29 cellular contexts compared by ENCODE assay signal in genomic region chr10:125955766-125956165, GRCh38. TPM values are rescaled to one million over a fixed set of nuclear protein-coding genes. Genes with fewer than 3 reads are reported as not detected.
"Had no signal": no experiment of that assay in that cellular context is flagged by ENCODE, and none has a peak within 500 bp of the region (broad histone marks: within the 10 kb centered on the region; RNA-seq: fewer than 3 reads in every experiment).

No MANE protein-coding gene starts in this region.

- H3K27me3 Mint-ChIP-seq: stimulated activated naive CD8-positive, alpha-beta T cell treated with anti-CD3 and anti-CD28 coated beads, Interleukin-15, amount 100 ng/mL, for 72 hours had no signal

- H3K27ac ChIP-seq: neutrophil, pancreas, prostate gland, right lobe of liver, sigmoid colon, thoracic aorta, thyroid gland, tibial nerve, upper lobe of left lung, vagina had no signal

- FAIRE-seq: pancreas, small intestine, urothelium cell line had no signal

- H3K36me3 ChIP-seq: neutrophil, pancreas, prostate gland, right lobe of liver, sigmoid colon, thoracic aorta, thyroid gland, tibial nerve, upper lobe of left lung, vagina had no signal

- DNase-seq: naive thymus-derived CD8-positive, alpha-beta T cell; nephron progenitor cell; nucleus accumbens; pancreas; right cardiac atrium; right lobe of liver; sigmoid colon; small intestine; stimulated activated CD4-positive, alpha-beta T cell treated with anti-CD3 and anti-CD28 coated beads, Interleukin-15, amount 100 ng/mL, for 24 hours; stimulated activated CD4-positive, alpha-beta T cell treated with anti-CD3 and anti-CD28 coated beads, Interleukin-2, amount 100 ng/mL, for 24 hours; stimulated activated CD4-positive, alpha-beta T cell treated with anti-CD3 and anti-CD28 coated beads, Interleukin-2, amount 100 ng/mL, for 48 hours; stimulated activated CD4-positive, alpha-beta T cell treated with anti-CD3 and anti-CD28 coated beads, Interleukin-4, amount 100 ng/mL, for 24 hours; stimulated activated naive CD4-positive, alpha-beta T cell; stimulated activated naive CD8-positive, alpha-beta T cell treated with anti-CD3 and anti-CD28 coated beads, Interleukin-15, amount 100 ng/mL, for 72 hours; stimulated activated naive CD8-positive, alpha-beta T cell treated with anti-CD3 and anti-CD28 coated beads, Interleukin-15, Interleukin-2, amounts not matched to agents 100 U/mL and 50 U/mL, for 24 hours; substantia nigra; thyroid gland; trophoblast cell; upper lobe of left lung had no signal

- H3K36me3 Mint-ChIP-seq: natural killer cell treated with Interleukin-12 subunit alpha and Interleukin-12 subunit beta and Interleukin-15 and Interleukin-18, amount 100 ng/mL, for 72 hours; stimulated activated effector memory CD8-positive, alpha-beta T cell treated with anti-CD3 and anti-CD28 coated beads, Interleukin-12 subunit alpha, Interleukin-12 subunit beta, amount 100 ng/mL, for 72 hours had no signal

- H3K4me1 ChIP-seq: pancreas, prostate gland, right lobe of liver, sigmoid colon, thyroid gland, tibial nerve, upper lobe of left lung, vagina had no signal

- ATAC-seq: naive thymus-derived CD8-positive, alpha-beta T cell; natural killer cell treated with Interleukin-12 subunit alpha and Interleukin-12 subunit beta and Interleukin-15 and Interleukin-18, amount 100 ng/mL, for 72 hours; pancreas; right cardiac atrium; right lobe of liver; stimulated activated effector memory CD8-positive, alpha-beta T cell treated with anti-CD3 and anti-CD28 coated beads, Interleukin-12 subunit alpha, Interleukin-12 subunit beta, amount 100 ng/mL, for 72 hours; stimulated activated naive CD8-positive, alpha-beta T cell treated with anti-CD3 and anti-CD28 coated beads, Interleukin-15, amount 100 ng/mL, for 72 hours; stimulated activated naive CD8-positive, alpha-beta T cell treated with anti-CD3 and anti-CD28 coated beads, Interleukin-15, Interleukin-2, amounts not matched to agents 100 U/mL and 50 U/mL, for 24 hours had no signal

- H3K4me3 ChIP-seq: pancreas, prostate gland, right lobe of liver, sigmoid colon, thoracic aorta, thyroid gland, tibial nerve, upper lobe of left lung, vagina had no signal

- H3K4me1 Mint-ChIP-seq: naive thymus-derived CD8-positive, alpha-beta T cell; nephron progenitor cell; stimulated activated effector memory CD8-positive, alpha-beta T cell treated with anti-CD3 and anti-CD28 coated beads, Interleukin-12 subunit alpha, Interleukin-12 subunit beta, amount 100 ng/mL, for 72 hours; stimulated activated naive CD8-positive, alpha-beta T cell treated with anti-CD3 and anti-CD28 coated beads, Interleukin-15, amount 100 ng/mL, for 72 hours had no signal

- H3K9me3 ChIP-seq: pancreas, prostate gland, right lobe of liver, thyroid gland had no signal

- H3K4me3 Mint-ChIP-seq: naive thymus-derived CD8-positive, alpha-beta T cell; natural killer cell treated with Interleukin-12 subunit alpha and Interleukin-12 subunit beta and Interleukin-15 and Interleukin-18, amount 100 ng/mL, for 72 hours; nephron progenitor cell; neural crest cell; stimulated activated effector memory CD8-positive, alpha-beta T cell treated with anti-CD3 and anti-CD28 coated beads, Interleukin-12 subunit alpha, Interleukin-12 subunit beta, amount 100 ng/mL, for 72 hours; stimulated activated naive CD8-positive, alpha-beta T cell treated with anti-CD3 and anti-CD28 coated beads, Interleukin-15, amount 100 ng/mL, for 72 hours had no signal

- H3K27ac Mint-ChIP-seq: naive thymus-derived CD8-positive, alpha-beta T cell; natural killer cell treated with Interleukin-12 subunit alpha and Interleukin-12 subunit beta and Interleukin-15 and Interleukin-18, amount 100 ng/mL, for 72 hours; nephron progenitor cell; stimulated activated effector memory CD8-positive, alpha-beta T cell treated with anti-CD3 and anti-CD28 coated beads, Interleukin-12 subunit alpha, Interleukin-12 subunit beta, amount 100 ng/mL, for 72 hours; stimulated activated naive CD8-positive, alpha-beta T cell treated with anti-CD3 and anti-CD28 coated beads, Interleukin-15, amount 100 ng/mL, for 72 hours had no signal

- H3K27me3 ChIP-seq: neutrophil, pancreas, right lobe of liver, sigmoid colon, thyroid gland, tibial nerve, upper lobe of left lung, vagina had no signal

RNA-seq across cellular contexts. Expression of gene FANK1, which starts 59.4 kb away (rescaled TPM):
- total RNA-seq: natural killer cell treated with Interleukin-12 subunit alpha and Interleukin-12 subunit beta and Interleukin-15 and Interleukin-18, amount 100 ng/mL, for 72 hours; skeletal muscle tissue; thoracic aorta had no signal
- polyA plus RNA-seq: naive thymus-derived CD8-positive, alpha-beta T cell had no signal
